Comparison of ENCODE assay signal across 21 cellular contexts in the genomic region with DNA sequence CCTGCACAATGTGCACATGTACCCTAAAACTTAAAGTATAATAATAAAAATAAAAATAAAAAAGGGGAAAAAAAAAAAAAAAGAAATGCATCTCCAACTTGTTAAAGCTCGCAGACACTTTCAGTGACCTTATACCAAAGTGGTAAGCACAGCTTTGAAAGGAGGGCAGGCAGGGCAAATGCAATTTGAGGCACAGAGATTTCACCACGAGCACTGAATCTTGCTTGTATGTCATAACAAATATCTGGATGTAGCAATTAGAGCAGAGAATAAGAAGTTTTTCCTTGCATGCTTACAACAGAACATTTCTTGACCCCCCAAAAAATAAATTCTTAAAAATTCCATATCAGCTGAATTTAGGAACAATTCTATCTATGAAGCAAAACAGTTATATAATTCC.
"Had no signal": no experiment of that assay in that cellular context is flagged by ENCODE, and none has a peak within 500 bp of the region (broad histone marks: within the 10 kb centered on the region; RNA-seq: fewer than 3 reads in every experiment).

No MANE protein-coding gene starts in this region.

- H3K4me1 Mint-ChIP-seq: endodermal cell; memory B cell; naive B cell; stimulated activated naive CD8-positive, alpha-beta T cell treated with anti-CD3 and anti-CD28 coated beads, Interleukin-15, amount 100 ng/mL, for 72 hours had no signal

- H3K27ac ChIP-seq: colonic mucosa, gastrocnemius medialis, lower lobe of right lung had no signal

- H3K27ac Mint-ChIP-seq: endodermal cell; memory B cell; naive B cell; stimulated activated naive B cell treated with anti-CD40 and anti-IgM and Interleukin-4, amounts not matched to agents 10 μg/mL and 1 μg/mL and 100 μg/mL, for 72 hours; stimulated activated naive CD8-positive, alpha-beta T cell treated with anti-CD3 and anti-CD28 coated beads, Interleukin-15, amount 100 ng/mL, for 72 hours had no signal

- H3K36me3 Mint-ChIP-seq: memory B cell; naive B cell; stimulated activated naive B cell treated with anti-CD40 and anti-IgM and Interleukin-4, amounts not matched to agents 10 μg/mL and 1 μg/mL and 100 μg/mL, for 72 hours had no signal

- H3K36me3 ChIP-seq: colonic mucosa, gastrocnemius medialis, left lung, lower lobe of right lung, right atrium auricular region, sigmoid colon, thoracic aorta had no signal

- H3K9me3 ChIP-seq: colonic mucosa, gastrocnemius medialis, heart right ventricle, left lung, lower lobe of right lung, right atrium auricular region, sigmoid colon, thoracic aorta had no signal

- DNase-seq: colonic mucosa; effector CD4-positive, alpha-beta T cell; endodermal cell; erythroblast; gastrocnemius medialis; heart right ventricle; islet precursor cell; left lung; lower lobe of right lung; naive B cell; sigmoid colon; stimulated activated CD4-positive, alpha-beta T cell treated with anti-CD3 and anti-CD28 coated beads, Interleukin-2, amount 100 ng/mL, for 24 hours; stimulated activated CD4-positive, alpha-beta T cell treated with anti-CD3 and anti-CD28 coated beads, Interleukin-4, amount 100 ng/mL, for 4 hours; stimulated activated naive B cell treated with anti-CD40 and anti-IgM and Interleukin-4, amounts not matched to agents 10 μg/mL and 1 μg/mL and 100 μg/mL, for 72 hours; stimulated activated naive CD8-positive, alpha-beta T cell treated with anti-CD3 and anti-CD28 coated beads, Interleukin-15, amount 100 ng/mL, for 72 hours; substantia nigra had no signal

- H3K27me3 ChIP-seq: colonic mucosa, gastrocnemius medialis, heart right ventricle, left lung, right atrium auricular region, sigmoid colon had no signal

- H3K27me3 Mint-ChIP-seq: naive B cell; stimulated activated naive B cell treated with anti-CD40 and anti-IgM and Interleukin-4, amounts not matched to agents 10 μg/mL and 1 μg/mL and 100 μg/mL, for 72 hours; stimulated activated naive CD8-positive, alpha-beta T cell treated with anti-CD3 and anti-CD28 coated beads, Interleukin-15, amount 100 ng/mL, for 72 hours had no signal

- H3K4me1 ChIP-seq: colonic mucosa had no signal

- H3K4me3 Mint-ChIP-seq: endodermal cell; memory B cell; naive B cell; nephron; stimulated activated naive B cell treated with anti-CD40 and anti-IgM and Interleukin-4, amounts not matched to agents 10 μg/mL and 1 μg/mL and 100 μg/mL, for 72 hours; stimulated activated naive CD8-positive, alpha-beta T cell treated with anti-CD3 and anti-CD28 coated beads, Interleukin-15, amount 100 ng/mL, for 72 hours had no signal

- ATAC-seq: gastrocnemius medialis; left lung; lower lobe of right lung; stimulated activated naive B cell treated with anti-CD40 and anti-IgM and Interleukin-4, amounts not matched to agents 10 μg/mL and 1 μg/mL and 100 μg/mL, for 72 hours; stimulated activated naive CD8-positive, alpha-beta T cell treated with anti-CD3 and anti-CD28 coated beads, Interleukin-15, amount 100 ng/mL, for 72 hours had no signal

- H3K4me3 ChIP-seq: colonic mucosa, gastrocnemius medialis, left lung, lower lobe of right lung, right atrium auricular region, sigmoid colon, skin epidermis had no signal

- H3K9me3 Mint-ChIP-seq: endodermal cell; nephron; stimulated activated naive CD8-positive, alpha-beta T cell treated with anti-CD3 and anti-CD28 coated beads, Interleukin-15, amount 100 ng/mL, for 72 hours had no signal
